In genomic region chr14:51022769-51023168, GRCh38 we compare ENCODE assay signal across 14 cellular contexts.
DNase-seq lines count a peak whose midpoint lies in the region; ATAC-seq and TF ChIP-seq lines count a peak whose summit lies in the region.
"Had no signal": no experiment of that assay in that cellular context is flagged by ENCODE, and none has a peak within 500 bp of the region (broad histone marks: within the 10 kb centered on the region; RNA-seq: fewer than 3 reads in every experiment).

No MANE protein-coding gene starts in this region.

- BruUV-seq in Caco-2 (replicated peaks; lab: Mats Ljungman, UMichigan): no TSS peak

- no peaks in the 10 kb centered on the region for H3K27me3 Mint-ChIP-seq in CD8-positive, alpha-beta T cell (ENCODE audit: low read depth)
- H3K27me3 Mint-ChIP-seq in Caco-2 (ENCODE audit: insufficient read depth, unreplicated experiment): no peaks in the 10 kb centered on the region
- H3K27me3 Mint-ChIP-seq: CD4-positive, alpha-beta T cell had no signal

- no peak overlapping the region for H2BK15ac ChIP-seq in neuronal stem cell (ENCODE audit: low read length)

- no peak overlapping the region for H2AK5ac ChIP-seq in neuronal stem cell (ENCODE audit: low read depth, low read length)

- CTCF ChIA-PET in CD8-positive, alpha-beta T cell (lab: Charles Lee): no interaction called here
- CTCF ChIA-PET in Caco-2 (lab: Charles Lee): interaction anchor here (0.6 kb wide), 1 partner anchor 66 kb away, joined by 3 read pairs; no protein-coding TSS in a partner anchor

- DNase-seq in neuronal stem cell (ENCODE audit: low spot score) (no peak), superior temporal gyrus (ENCODE audit: extremely low spot score) (peak; percentile 77), aorta (no peak), Caco-2 (no peak)
- no peak for DNase-seq in activated naive CD4-positive, alpha-beta T cell treated with Interleukin-2 at 50 U/mL for 16 hours
- no peak for DNase-seq in CD8-positive, alpha-beta T cell
- DNase-seq: CD4-positive, alpha-beta T cell; NCI-H1048; NCI-H1694; NCI-H446 had no signal

- no peak overlapping the region for H3K4me2 ChIP-seq in DOHH2 (ENCODE audit: low read length)
- H3K4me2 ChIP-seq in neuronal stem cell (ENCODE audit: insufficient read depth, low read length, poor library complexity, severe bottlenecking): no peak overlapping the region
- H3K4me2 ChIP-seq: A549 had no signal

- peaks cover 15% of the 10 kb centered on the region for H3K79me2 ChIP-seq in DOHH2 (ENCODE audit: control insufficient read depth, low read length)

- H3K4me3 ChIP-seq in DOHH2 (ENCODE audit: low read length): no peak overlapping the region
- no peak overlapping the region for H3K4me3 ChIP-seq in gastroesophageal sphincter
- H3K4me3 ChIP-seq in neuronal stem cell (ENCODE audit: low read length in 2 of 2): no peak overlapping the region
- no peak overlapping the region for H3K4me3 ChIP-seq in CD8-positive, alpha-beta T cell (ENCODE audit: low read depth, low read length)
- H3K4me3 ChIP-seq in aorta (ENCODE audit: low read length in 2 of 2): no peak overlapping the region
- H3K4me3 ChIP-seq in Caco-2 (ENCODE audit: low read depth, low read length): no peak overlapping the region
- H3K4me3 ChIP-seq: A549, K562 had no signal

- H3K27ac Mint-ChIP-seq in CD8-positive, alpha-beta T cell: no peak overlapping the region
- no peak overlapping the region for H3K27ac Mint-ChIP-seq in Caco-2 (ENCODE audit: unreplicated experiment)
- H3K27ac Mint-ChIP-seq: CD4-positive, alpha-beta T cell had no signal

- no peak overlapping the region for H3K4me3 Mint-ChIP-seq in CD8-positive, alpha-beta T cell
- no peak overlapping the region for H3K4me3 Mint-ChIP-seq in Caco-2 (ENCODE audit: unreplicated experiment)
- H3K4me3 Mint-ChIP-seq: CD4-positive, alpha-beta T cell had no signal

- no peaks in the 10 kb centered on the region for H3K27me3 ChIP-seq in DOHH2 (ENCODE audit: control insufficient read depth, low read length)
- no peaks in the 10 kb centered on the region for H3K27me3 ChIP-seq in gastroesophageal sphincter
- no peaks in the 10 kb centered on the region for H3K27me3 ChIP-seq in neuronal stem cell (ENCODE audit: control insufficient read depth in 3 of 3, insufficient read depth in 3 of 3, low read depth in 1 of 3, low read length in 3 of 3)
- H3K27me3 ChIP-seq in CD8-positive, alpha-beta T cell (ENCODE audit: insufficient read depth, low read length): no peaks in the 10 kb centered on the region
- H3K27me3 ChIP-seq in aorta (ENCODE audit: control insufficient read depth in 1 of 2, insufficient read depth in 2 of 2, low read length in 1 of 2): peaks cover 0 to 2% of the 10 kb centered on the region in 2 donors
- H3K27me3 ChIP-seq in Caco-2 (replicated peaks; ENCODE audit: control insufficient read depth, insufficient read depth, low read length): no peaks in the 10 kb centered on the region

- H3K36me3 ChIP-seq in DOHH2 (ENCODE audit: control insufficient read depth, low read length) (peaks cover 46% of the 10 kb centered on the region), gastroesophageal sphincter (no peaks in the 10 kb centered on the region), neuronal stem cell (replicated peaks in 1 of 2; ENCODE audit: control insufficient read depth in 2 of 2, insufficient read depth in 2 of 2, low read length in 2 of 2) (peaks cover 2 to 4% of the 10 kb centered on the region in 2 donors), aorta (ENCODE audit: control insufficient read depth in 1 of 2, insufficient read depth in 2 of 2, low read length in 1 of 2) (no peaks in the 10 kb centered on the region), Caco-2 (ENCODE audit: control insufficient read depth, insufficient read depth, low read length) (no peaks in the 10 kb centered on the region)
- H3K36me3 ChIP-seq in CD8-positive, alpha-beta T cell (ENCODE audit: insufficient read depth, low read length): no peaks in the 10 kb centered on the region

- TF ChIP-seq EP300 in gastroesophageal sphincter (IDR thresholded peaks at IDR 0.05): no peak

- no peak overlapping the region for H2AFZ ChIP-seq in neuronal stem cell (ENCODE audit: low read length)

- no peaks in the 10 kb centered on the region for H3K36me3 Mint-ChIP-seq in CD8-positive, alpha-beta T cell
- no peaks in the 10 kb centered on the region for H3K36me3 Mint-ChIP-seq in Caco-2 (ENCODE audit: insufficient read depth, unreplicated experiment)

- no peaks in the 10 kb centered on the region for H4K20me1 ChIP-seq in DOHH2 (ENCODE audit: control insufficient read depth, insufficient read depth, low read depth, low read length)

- H3K4ac ChIP-seq in neuronal stem cell (ENCODE audit: low read length): no peak overlapping the region

- peaks cover 17% of the 10 kb centered on the region for H3F3A ChIP-seq in DOHH2 (ENCODE audit: control insufficient read depth, insufficient read depth)

- H4K8ac ChIP-seq in neuronal stem cell (ENCODE audit: low read depth, low read length): no peak overlapping the region

- 90% methylated on average over 4 of the region's 4 CpGs; no CpG with 5 or more reads in 1 of the 2 donors for WGBS in gastroesophageal sphincter (ENCODE audit: low coverage in 1 of 2), 2 donors
- WGBS in neuronal stem cell (ENCODE audit: extremely low coverage in 2 of 2, insufficient read length in 2 of 2, insufficient replicate concordance in 1 of 2), 2 donors: no CpG with 5 or more reads among the region's 4 CpGs
- WGBS in aorta, 2 donors: 69 to 76% methylated on average over 4 of the region's 4 CpGs

- no peak overlapping the region for H3K9ac ChIP-seq in neuronal stem cell (ENCODE audit: low read depth, low read length, poor library complexity)

- peaks cover 94% of the 10 kb centered on the region for H3K4me1 ChIP-seq in DOHH2 (ENCODE audit: control insufficient read depth, low read length)
- peaks cover 0 to 15% (median 0%) of the 10 kb centered on the region in 3 donors for H3K4me1 ChIP-seq in gastroesophageal sphincter
- H3K4me1 ChIP-seq in neuronal stem cell (ENCODE audit: control insufficient read depth in 2 of 2, insufficient read depth in 1 of 2, low read depth in 1 of 2, low read length in 2 of 2): peaks cover 3 to 5% of the 10 kb centered on the region in 2 donors
- no peaks in the 10 kb centered on the region for H3K4me1 ChIP-seq in CD8-positive, alpha-beta T cell (ENCODE audit: insufficient read depth, low read length)
- H3K4me1 ChIP-seq in aorta (ENCODE audit: control insufficient read depth in 1 of 2, insufficient read depth in 2 of 2, low read length in 2 of 2): no peaks in the 10 kb centered on the region
- H3K4me1 ChIP-seq in Caco-2: no peaks in the 10 kb centered on the region
- H3K4me1 ChIP-seq: A549 had no signal

- TF ChIP-seq CTCF in DOHH2 (IDR thresholded peaks at IDR 0.05; ENCODE audit: low read depth, low read length, poor library complexity, severe bottlenecking) (no peak), gastroesophageal sphincter (IDR thresholded peaks at IDR 0.05) (no peak), Caco-2 (IDR thresholded peaks at IDR 0.05; ENCODE audit: insufficient read depth in 1 of 2, low read depth in 1 of 2, low read length in 1 of 2, severe bottlenecking in 1 of 2, unreplicated experiment in 1 of 2) (no peak)
- TF ChIP-seq CTCF in CD8-positive, alpha-beta T cell (IDR thresholded peaks at IDR 0.05): no peak

- no peaks in the 10 kb centered on the region for H3K9me3 ChIP-seq in DOHH2 (ENCODE audit: control insufficient read depth, insufficient read depth, low read length)
- H3K9me3 ChIP-seq in gastroesophageal sphincter: no peaks in the 10 kb centered on the region
- peaks cover 4 to 5% of the 10 kb centered on the region in 2 donors for H3K9me3 ChIP-seq in neuronal stem cell (replicated peaks in 1 of 2; ENCODE audit: control insufficient read depth in 2 of 2, insufficient read depth in 1 of 2, low read depth in 1 of 2, low read length in 2 of 2)
- H3K9me3 ChIP-seq in CD8-positive, alpha-beta T cell (ENCODE audit: low read length): no peaks in the 10 kb centered on the region
- peaks cover 2% of the 10 kb centered on the region for H3K9me3 ChIP-seq in aorta (ENCODE audit: control insufficient read depth, low read length)
- H3K9me3 ChIP-seq in Caco-2: no peaks in the 10 kb centered on the region
- H3K9me3 ChIP-seq: A549 had no signal

- no peak overlapping the region for H4K91ac ChIP-seq in neuronal stem cell (ENCODE audit: low read depth, low read length, poor library complexity)

- no peak overlapping the region for H3K23ac ChIP-seq in neuronal stem cell (ENCODE audit: low read depth, low read length, poor library complexity)

- H3K9me2 ChIP-seq in DOHH2 (replicated peaks; ENCODE audit: control insufficient read depth, low read length): no peaks in the 10 kb centered on the region

- H3K9me3 Mint-ChIP-seq in CD8-positive, alpha-beta T cell: no peaks in the 10 kb centered on the region
- H3K9me3 Mint-ChIP-seq in Caco-2 (ENCODE audit: unreplicated experiment): no peaks in the 10 kb centered on the region
- H3K9me3 Mint-ChIP-seq: CD4-positive, alpha-beta T cell had no signal

- H3K14ac ChIP-seq in neuronal stem cell (ENCODE audit: low read length): no peak overlapping the region

- H3K79me1 ChIP-seq in neuronal stem cell (ENCODE audit: low read depth, low read length): no peaks in the 10 kb centered on the region

- POLR2A ChIA-PET in CD8-positive, alpha-beta T cell (lab: Charles Lee): no interaction called here
- POLR2A ChIA-PET in Caco-2 (lab: Charles Lee): no interaction called here

- TF ChIP-seq POLR2A in gastroesophageal sphincter (IDR thresholded peaks at IDR 0.05): no peak

- H2BK12ac ChIP-seq in neuronal stem cell (ENCODE audit: low read length): no peak overlapping the region

- H2BK5ac ChIP-seq in neuronal stem cell (ENCODE audit: low read length): no peak overlapping the region

- no peak overlapping the region for H2BK120ac ChIP-seq in neuronal stem cell (ENCODE audit: low read depth, low read length)

- H3K27ac ChIP-seq in DOHH2 (ENCODE audit: low read depth, low read length) (peak overlapping the region; percentile 94), gastroesophageal sphincter (no peak overlapping the region), neuronal stem cell (replicated peaks; ENCODE audit: low read length) (no peak overlapping the region), aorta (ENCODE audit: low read depth in 1 of 2, low read length in 2 of 2) (no peak overlapping the region)
- H3K27ac ChIP-seq in CD8-positive, alpha-beta T cell (ENCODE audit: low read depth, low read length): no peak overlapping the region
- H3K27ac ChIP-seq: A549 had no signal

- H3K4me1 Mint-ChIP-seq in CD8-positive, alpha-beta T cell (ENCODE audit: low read depth): no peaks in the 10 kb centered on the region
- H3K4me1 Mint-ChIP-seq in Caco-2 (ENCODE audit: low read depth, unreplicated experiment): no peaks in the 10 kb centered on the region

- ATAC-seq in gastroesophageal sphincter (peak; percentile 19), aorta (ENCODE audit: low FRiP score) (no peak)
- no peak for ATAC-seq in CD8-positive, alpha-beta T cell
- ATAC-seq: A549, K562 had no signal

- H3K18ac ChIP-seq in neuronal stem cell (ENCODE audit: low read length): peak overlapping the region; percentile 24

- intact Hi-C loops in CD8-positive, alpha-beta T cell (cut with DNase I, micrococcal nuclease): no loop called here
- intact Hi-C loops in aorta (cut with DNase I) (no loop called here), Caco-2 (cut with micrococcal nuclease; ENCODE audit: unreplicated experiment) (no loop called here)
